ENCODE assay signal across 1 cellular context in genomic region chr2:130342020-130342532, GRCh38.
TF ChIP-seq lines count a peak whose summit lies in the region.

No MANE protein-coding gene starts in this region.

TF ChIP-seq in GM12878, 131 proteins besides CTCF, POLR2A, EP300 and RAD21 (continued from another document):
- TF ChIP-seq NKRF (conservative IDR thresholded peaks at IDR 0.05): 0 out of 2 replicates have a peak, but pooled peaks have one; percentile 43
- TF ChIP-seq PAX5 (IDR thresholded peaks at IDR 0.05; ENCODE audit: borderline replicate concordance, low read depth, low read length): 0 out of 2 replicates have a peak, but pooled peaks have one; percentile 18
- TF ChIP-seq SMAD5 (IDR thresholded peaks at IDR 0.05; ENCODE audit: low read depth): peak; percentile 48; the same call in 1 of the 2 replicates
- peak; percentile 94 for TF ChIP-seq HDGF (IDR thresholded peaks at IDR 0.05)
- peak; percentile 55; the same call in 1 of the 2 replicates for TF ChIP-seq HDAC2 (IDR thresholded peaks at IDR 0.05)
- no peak for TF ChIP-seq CEBPB (IDR thresholded peaks at IDR 0.05; ENCODE audit: borderline replicate concordance in 1 of 2, low read depth in 2 of 2, low read length in 2 of 2)
- TF ChIP-seq POLR2AphosphoS2 (IDR thresholded peaks at IDR 0.05; ENCODE audit: low read depth, low read length): 0 out of 2 replicates have a peak, but pooled peaks have one; percentile 38
- TF ChIP-seq MEF2A (IDR thresholded peaks at IDR 0.05; ENCODE audit: insufficient read depth, low read depth, low read length): no peak
- no peak for TF ChIP-seq LARP7 (IDR thresholded peaks at IDR 0.05)
- TF ChIP-seq E2F8 (IDR thresholded peaks at IDR 0.05; ENCODE audit: low read depth, partially characterized antibody): peak; percentile 66
- 0 out of 4 replicates have a peak, but pooled peaks of 1 of the 2 experiments have one; percentile 7 for TF ChIP-seq BHLHE40 (IDR thresholded peaks at IDR 0.05; ENCODE audit: borderline replicate concordance in 1 of 2, low read depth in 2 of 2, low read length in 1 of 2)
- TF ChIP-seq SP1 (IDR thresholded peaks at IDR 0.05; ENCODE audit: low read depth, low read length): peak; percentile 45
- TF ChIP-seq E4F1 (IDR thresholded peaks at IDR 0.05; ENCODE audit: borderline replicate concordance, partially characterized antibody): peak; percentile 8
- TF ChIP-seq NR2F1 (conservative IDR thresholded peaks at IDR 0.05): peak; percentile 47; the same call in 1 of the 2 replicates
- peak; percentile 63 for TF ChIP-seq MXI1 (IDR thresholded peaks at IDR 0.05; ENCODE audit: low read depth, low read length)
- TF ChIP-seq FOXM1 (IDR thresholded peaks at IDR 0.05; ENCODE audit: low read depth, low read length): no peak
- TF ChIP-seq SIN3A (IDR thresholded peaks at IDR 0.05; ENCODE audit: low read depth, low read length): peak; percentile 51; the same call in 1 of the 2 replicates
- peak; percentile 14; the same call in 1 of the 2 replicates for TF ChIP-seq CREB1 (IDR thresholded peaks at IDR 0.05; ENCODE audit: low read depth)
TF ChIP-seq in GM12878: peak in this region for 22.
